9 cellular contexts compared by ENCODE assay signal in genomic region chr21:15483138-15483780, GRCh38.
DNase-seq lines count a peak whose midpoint lies in the region; ATAC-seq and TF ChIP-seq lines count a peak whose summit lies in the region.
"Had no signal": no experiment of that assay in that cellular context is flagged by ENCODE, and none has a peak within 500 bp of the region (broad histone marks: within the 10 kb centered on the region; RNA-seq: fewer than 3 reads in every experiment).

No MANE protein-coding gene starts in this region.

- H3K4me1 Mint-ChIP-seq in activated CD8-positive, alpha-beta T cell treated with anti-CD3 and anti-CD28 coated beads for 36 hours (ENCODE audit: low read depth), result peaks cover 19% of the 10 kb centered on the region
- peaks cover 0 to 3% of the 10 kb centered on the region in 2 donors for H3K4me1 Mint-ChIP-seq in effector memory CD8-positive, alpha-beta T cell (ENCODE audit: low read depth in 2 of 2)

- ATAC-seq in GM19452 (IDR thresholded peaks at IDR 0.05; ENCODE audit: unreplicated experiment), result peak; percentile 97
- peak; percentile 95 for ATAC-seq in HG03469 (IDR thresholded peaks at IDR 0.05; ENCODE audit: unreplicated experiment)
- ATAC-seq in activated CD8-positive, alpha-beta T cell treated with anti-CD3 and anti-CD28 coated beads for 36 hours, result peak; percentile 95
- ATAC-seq in effector memory CD8-positive, alpha-beta T cell (replicated peaks), result peak; percentile 100

- no peak overlapping the region for H3K4me2 ChIP-seq in mesenchymal stem cell (ENCODE audit: low read length, poor library complexity, severe bottlenecking)

- H3K36me3 Mint-ChIP-seq in activated CD8-positive, alpha-beta T cell treated with anti-CD3 and anti-CD28 coated beads for 36 hours (ENCODE audit: low read depth), result no peaks in the 10 kb centered on the region
- no peaks in the 10 kb centered on the region for H3K36me3 Mint-ChIP-seq in effector memory CD8-positive, alpha-beta T cell (ENCODE audit: insufficient read depth)

- peak overlapping the region; percentile 31 for H3K9ac ChIP-seq in mesenchymal stem cell (ENCODE audit: low read length)

- POLR2A ChIA-PET in activated CD8-positive, alpha-beta T cell treated with anti-CD3 and anti-CD28 coated beads for 36 hours (lab: Charles Lee), result interaction anchor here (0.8 kb wide), 1 partner anchor 417 kb away, joined by 3 read pairs; no protein-coding TSS in a partner anchor

- H2BK5ac ChIP-seq in mesenchymal stem cell (ENCODE audit: low read depth, low read length, poor library complexity, severe bottlenecking), result no peak overlapping the region

- H3K4me3 Mint-ChIP-seq in activated CD8-positive, alpha-beta T cell treated with anti-CD3 and anti-CD28 coated beads for 36 hours, result no peak overlapping the region
- no peak overlapping the region for H3K4me3 Mint-ChIP-seq in effector memory CD8-positive, alpha-beta T cell
- H3K4me3 Mint-ChIP-seq: dendritic cell treated with granulocyte-macrophage colony-stimulating factor and Interleukin-4, amounts not matched to agents 40 ng/mL and 50 ng/mL, for 4 days had no signal

- WGBS in mesenchymal stem cell, result 4% methylated on average over 6 of the region's 8 CpGs

- no peak overlapping the region for H3K27ac Mint-ChIP-seq in activated CD8-positive, alpha-beta T cell treated with anti-CD3 and anti-CD28 coated beads for 36 hours
- H3K27ac Mint-ChIP-seq in effector memory CD8-positive, alpha-beta T cell, result no peak overlapping the region
- H3K27ac Mint-ChIP-seq: dendritic cell treated with granulocyte-macrophage colony-stimulating factor and Interleukin-4, amounts not matched to agents 40 ng/mL and 50 ng/mL, for 4 days had no signal

- H3K4me1 ChIP-seq in mesenchymal stem cell (ENCODE audit: control insufficient read depth, insufficient read depth, low read depth, low read length), result peaks cover 2% of the 10 kb centered on the region

- CTCF ChIA-PET in activated CD8-positive, alpha-beta T cell treated with anti-CD3 and anti-CD28 coated beads for 36 hours (lab: Charles Lee), result interaction anchor here (0.6 to 1.9 kb wide), 32 partner anchors 9 to 1224 kb away, joined by 3 to 11 read pairs (median 4); partner anchors contain the start of gene NRIP1

- H4K8ac ChIP-seq in mesenchymal stem cell (ENCODE audit: low read length), result no peak overlapping the region

- intact Hi-C loops in activated CD8-positive, alpha-beta T cell treated with anti-CD3 and anti-CD28 coated beads for 36 hours (cut with micrococcal nuclease), result loop anchor here (5.0 kb wide), 2 partner anchors 416 to 621 kb away; no protein-coding TSS in a partner anchor

- no peak overlapping the region for H3K4ac ChIP-seq in mesenchymal stem cell (ENCODE audit: low read depth in 1 of 2, low read length in 2 of 2)

- no peak overlapping the region for H2AFZ ChIP-seq in mesenchymal stem cell (ENCODE audit: low read depth, low read length)

- no peaks in the 10 kb centered on the region for H3K36me3 ChIP-seq in mesenchymal stem cell (ENCODE audit: control insufficient read depth in 1 of 2, insufficient read depth in 2 of 2, low read depth in 1 of 2, low read length in 2 of 2)

- H2BK15ac ChIP-seq in mesenchymal stem cell (ENCODE audit: low read depth, poor library complexity, severe bottlenecking), result no peak overlapping the region

- no peaks in the 10 kb centered on the region for H3K27me3 Mint-ChIP-seq in activated CD8-positive, alpha-beta T cell treated with anti-CD3 and anti-CD28 coated beads for 36 hours
- H3K27me3 Mint-ChIP-seq in effector memory CD8-positive, alpha-beta T cell, result no peaks in the 10 kb centered on the region
- H3K27me3 Mint-ChIP-seq: dendritic cell treated with granulocyte-macrophage colony-stimulating factor and Interleukin-4, amounts not matched to agents 40 ng/mL and 50 ng/mL, for 4 days had no signal

- DNase-seq in COLO668 (lab: John Stamatoyannopoulos, UW; ENCODE audit: unreplicated experiment) (peak; percentile 88), NCI-H748 treated with DMSO at 0.1 percent for 48 hours (lab: John Stamatoyannopoulos, UW) (peak; percentile 76), mesenchymal stem cell (peak; percentile 80)
- peak; percentile 89 for DNase-seq in activated CD8-positive, alpha-beta T cell treated with anti-CD3 and anti-CD28 coated beads for 36 hours
- DNase-seq in effector memory CD8-positive, alpha-beta T cell, result peak; percentile 71 to 74 (median 73)
- DNase-seq in stimulated activated CD8-positive, alpha-beta memory T cell treated with anti-CD3 and anti-CD28 coated beads, Interleukin-15, amount 100 ng/mL, for 48 hours (ENCODE audit: low read depth in 2 of 2), result peak; percentile 57 to 67

- H2BK12ac ChIP-seq in mesenchymal stem cell (ENCODE audit: low read length in 2 of 2), result no peak overlapping the region

- no peak overlapping the region for H3K4me3 ChIP-seq in mesenchymal stem cell (ENCODE audit: insufficient read depth in 1 of 2, low read depth in 1 of 2, low read length in 2 of 2)

- no peak overlapping the region for H4K91ac ChIP-seq in mesenchymal stem cell (ENCODE audit: low read length)

- no peak overlapping the region for H2BK120ac ChIP-seq in mesenchymal stem cell (ENCODE audit: low read depth, low read length)

- no peak overlapping the region for H3K14ac ChIP-seq in mesenchymal stem cell (ENCODE audit: low read length in 2 of 2)

- TF ChIP-seq CTCF in activated CD8-positive, alpha-beta T cell treated with anti-CD3 and anti-CD28 coated beads for 36 hours (IDR thresholded peaks at IDR 0.05), result peak; percentile 85

- no peaks in the 10 kb centered on the region for H3K79me1 ChIP-seq in mesenchymal stem cell (replicated peaks; ENCODE audit: low read length, poor library complexity, severe bottlenecking)

- H3K27ac ChIP-seq in mesenchymal stem cell (ENCODE audit: low read length, poor library complexity, severe bottlenecking), result no peak overlapping the region

- H2AK5ac ChIP-seq in mesenchymal stem cell (ENCODE audit: low read length, severe bottlenecking), result no peak overlapping the region

- peaks cover 0 to 4% of the 10 kb centered on the region in 2 experiments for H3K27me3 ChIP-seq in mesenchymal stem cell (ENCODE audit: control insufficient read depth in 1 of 2, insufficient read depth in 1 of 2, low read length in 2 of 2)

- H3K18ac ChIP-seq in mesenchymal stem cell (ENCODE audit: low read depth in 1 of 2, low read length in 2 of 2), result no peak overlapping the region

- no peaks in the 10 kb centered on the region for H3K9me3 Mint-ChIP-seq in activated CD8-positive, alpha-beta T cell treated with anti-CD3 and anti-CD28 coated beads for 36 hours
- no peaks in the 10 kb centered on the region for H3K9me3 Mint-ChIP-seq in effector memory CD8-positive, alpha-beta T cell
- H3K9me3 Mint-ChIP-seq: dendritic cell treated with granulocyte-macrophage colony-stimulating factor and Interleukin-4, amounts not matched to agents 40 ng/mL and 50 ng/mL, for 4 days had no signal

- H3K9me3 ChIP-seq in mesenchymal stem cell (ENCODE audit: control insufficient read depth, low read length), result no peaks in the 10 kb centered on the region

- no peak overlapping the region for H3K23ac ChIP-seq in mesenchymal stem cell (ENCODE audit: low read length in 2 of 2)
